1 cellular context compared by ENCODE assay signal in the genomic region with DNA sequence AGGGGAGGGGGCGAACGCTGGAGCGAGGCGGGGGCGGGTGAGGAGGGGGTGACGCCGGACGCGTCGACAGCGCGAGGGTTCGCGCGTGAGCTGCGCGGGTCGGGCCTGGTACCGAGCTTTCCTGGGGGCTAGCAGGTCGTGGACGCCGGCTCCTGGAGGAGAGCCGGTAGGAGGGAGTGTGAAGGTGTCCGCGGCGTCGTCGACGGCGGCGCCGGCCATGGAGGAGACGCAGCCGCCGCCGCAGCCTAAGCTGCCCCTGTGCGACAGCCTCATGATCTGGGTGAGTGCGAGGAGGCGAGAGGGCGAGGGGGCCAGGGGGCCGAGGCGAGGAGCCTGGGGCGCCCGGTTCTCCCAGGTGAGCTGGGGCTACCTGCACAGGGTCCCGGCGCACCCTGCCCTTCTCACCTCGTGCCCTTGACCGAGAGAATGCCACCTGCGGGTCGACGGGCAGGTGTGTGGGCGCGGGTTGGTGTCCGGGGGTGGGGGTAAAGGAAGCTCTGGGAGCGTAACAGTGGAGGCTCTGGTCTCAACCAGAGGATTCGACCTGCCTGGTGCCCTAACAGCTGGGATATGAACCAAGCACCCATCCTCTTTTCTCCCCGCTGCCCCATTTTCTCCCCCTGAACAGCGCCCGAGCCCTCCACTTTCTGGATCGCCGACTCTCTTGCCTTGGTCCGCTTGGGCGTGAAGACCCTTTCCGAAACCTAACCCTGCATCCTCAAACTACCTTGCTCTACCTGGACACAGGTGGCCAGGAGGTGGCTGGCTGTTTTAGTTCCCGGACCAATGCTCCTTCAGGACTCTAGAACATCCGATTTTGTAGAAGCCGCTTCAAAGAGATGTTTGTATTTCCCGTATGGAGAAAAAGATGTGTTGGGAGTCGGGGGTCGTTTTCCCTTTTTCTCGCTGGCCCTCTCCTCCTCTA.
TF ChIP-seq lines count a peak whose summit lies in the region.

Gene HOOK1, plus strand, starts transcription at position 49 of the 925 bp plus-strand sequence. Its CDS starts 169 bp downstream, at position 218.

TF ChIP-seq in neural cell, 6 proteins besides CTCF, POLR2A, EP300 and RAD21 (continued from another document):
- TF ChIP-seq REST (IDR thresholded peaks at IDR 0.05; ENCODE audit: borderline replicate concordance) (peak; percentile 80), SMC3 (conservative IDR thresholded peaks at IDR 0.05; ENCODE audit: poor library complexity) (no peak), MXI1 (conservative IDR thresholded peaks at IDR 0.05; ENCODE audit: poor library complexity, severe bottlenecking) (peak; percentile 36), POLR2AphosphoS5 (IDR thresholded peaks at IDR 0.05) (peak; percentile 79)
